1 cellular context compared by ENCODE assay signal in genomic region chr12:92796650-92797049, GRCh38.
TF ChIP-seq lines count a peak whose summit lies in the region.

No MANE protein-coding gene starts in this region.

TF ChIP-seq in IMR-90, 13 proteins besides CTCF, POLR2A, EP300 and RAD21 (continued from another document):
- no peak for TF ChIP-seq USF2 (IDR thresholded peaks at IDR 0.05; ENCODE audit: low read depth, low read length)
- TF ChIP-seq MAFK (IDR thresholded peaks at IDR 0.05; ENCODE audit: low read depth, low read length), result no peak
- TF ChIP-seq RFX5 (IDR thresholded peaks at IDR 0.05; ENCODE audit: low read depth, low read length), result no peak
- TF ChIP-seq RCOR1 (IDR thresholded peaks at IDR 0.05; ENCODE audit: insufficient replicate concordance, low read length), result no peak
- no peak for TF ChIP-seq CHD1 (IDR thresholded peaks at IDR 0.05; ENCODE audit: low read depth, low read length)
